Comparison of ENCODE assay signal across 20 cellular contexts in genomic region chr7:79212334-79212733, GRCh38.
"Had no signal": no experiment of that assay in that cellular context is flagged by ENCODE, and none has a peak within 500 bp of the region (broad histone marks: within the 10 kb centered on the region; RNA-seq: fewer than 3 reads in every experiment).

No MANE protein-coding gene starts in this region.

- H3K36me3 ChIP-seq: MG63, Peyer's patch, SJCRH30 had no signal

- H3K9me3 ChIP-seq: MG63, Peyer's patch, SJCRH30 had no signal

- H3K4me1 ChIP-seq: Peyer's patch had no signal

- H3K4me3 ChIP-seq: MG63, Peyer's patch, SJCRH30 had no signal

- DNase-seq: Karpas-422, KG1, MG63, NCI-H1092, NCI-H1417 treated with DMSO at 0.1 percent for 48 hours, NCI-H146, NCI-H1694 treated with DMSO at 0.1 percent for 48 hours, NCI-H1930, NCI-H2107, NCI-H2227 treated with DMSO at 0.1 percent for 48 hours, NCI-H524, NCI-H526 treated with DMSO at 0.1 percent for 48 hours, NCI-H748 treated with DMSO at 0.1 percent for 48 hours, PC-3, Peyer's patch, SHP77 treated with DMSO at 0.1 percent for 48 hours, SJCRH30, T-helper 1 cell had no signal

- H3K27me3 ChIP-seq: MG63, Peyer's patch, SJCRH30 had no signal

- ATAC-seq: PC-3, Right ventricle myocardium inferior, SK-N-SH treated with all-trans-retinoic acid at 6 μM for 48 hours had no signal

- H3K27ac ChIP-seq: Peyer's patch, SJCRH30 had no signal
